ENCODE assay signal across 10 cellular contexts in genomic region chr4:8320386-8320750, GRCh38. TPM values are rescaled to one million over a fixed set of nuclear protein-coding genes. Genes with fewer than 3 reads are reported as not detected.
DNase-seq lines count a peak whose midpoint lies in the region; ATAC-seq and TF ChIP-seq lines count a peak whose summit lies in the region.
"Had no signal": no experiment of that assay in that cellular context is flagged by ENCODE, and none has a peak within 500 bp of the region (broad histone marks: within the 10 kb centered on the region; RNA-seq: fewer than 3 reads in every experiment).

No MANE protein-coding gene starts in this region.

- H3K27me3 ChIP-seq in right cardiac atrium (ENCODE audit: control insufficient read depth, insufficient read depth): no peaks in the 10 kb centered on the region

- ATAC-seq in WTC11: peak; percentile 82
- peak; percentile 6 to 20 for ATAC-seq in right cardiac atrium
- no peak for ATAC-seq in GM18909 (IDR thresholded peaks at IDR 0.05; ENCODE audit: poor library complexity, unreplicated experiment)
- no peak for ATAC-seq in GM21360 (IDR thresholded peaks at IDR 0.05; ENCODE audit: unreplicated experiment)

- H3K27ac Mint-ChIP-seq in WTC11: no peak overlapping the region
- H3K27ac Mint-ChIP-seq: nephron progenitor cell had no signal

- peaks cover 8% of the 10 kb centered on the region for H3K9me3 Mint-ChIP-seq in WTC11

- H3K9me3 ChIP-seq in right cardiac atrium (ENCODE audit: control insufficient read depth, low read length): no peaks in the 10 kb centered on the region

- DNase-seq in WTC11 (ENCODE audit: low spot score) (peak; percentile 56), right cardiac atrium (no peak), cerebellar nuclear complex (lab: John Stamatoyannopoulos, UW) (no peak)
- peak; percentile 20 for DNase-seq in stimulated activated CD8-positive, alpha-beta memory T cell treated with anti-CD3 and anti-CD28 coated beads, Interleukin-4, amount 100 ng/mL, for 48 hours
- DNase-seq: activated CD4-positive, alpha-beta T cell treated with anti-CD3 and anti-CD28 coated beads, Interleukin-2, amount 50 U/mL, for 1 hour; NCI-H1092; nephron progenitor cell had no signal

- H3K4me3 ChIP-seq in GM12875 (ENCODE audit: low read depth, low read length) (no peak overlapping the region), right cardiac atrium (ENCODE audit: low read length) (no peak overlapping the region)

- H3K4me1 Mint-ChIP-seq in WTC11: peaks cover 13% of the 10 kb centered on the region

- 0 out of 2 replicates have a peak, but pooled peaks cover 2% of the 10 kb centered on the region for H3K36me3 Mint-ChIP-seq in WTC11

- WGBS in right cardiac atrium: 69% methylated on average over 2 of the region's 2 CpGs

- POLR2A ChIA-PET in WTC11 (lab: Charles Lee): no interaction called here

- peak overlapping the region; percentile 21 for H3K27ac ChIP-seq in right cardiac atrium (ENCODE audit: low read length)

- TF ChIP-seq CTCF in GM12875 (IDR thresholded peaks at IDR 0.05; ENCODE audit: borderline replicate concordance, insufficient read depth, low read depth, low read length) (peak; percentile 28; the same call in 1 of the 2 replicates), WTC11 (IDR thresholded peaks at IDR 0.05) (peak; percentile 30; the same call in 1 of the 2 replicates)

- H3K4me3 Mint-ChIP-seq in WTC11: no peak overlapping the region
- H3K4me3 Mint-ChIP-seq: nephron progenitor cell had no signal

- intact Hi-C loops in right cardiac atrium (cut with DNase I): loop anchor here in 1 of 4 donors (10.0 kb wide), 1 partner anchor 74 kb away; no protein-coding TSS in a partner anchor

- CTCF ChIA-PET in WTC11 (lab: Charles Lee): interaction anchor here (0.6 to 3.0 kb wide), 43 partner anchors 8 to 287 kb away, joined by 3 to 59 read pairs (median 5); partner anchors contain the start of genes HTRA3 and SH3TC1

- peaks cover 19% of the 10 kb centered on the region for H3K4me1 ChIP-seq in right cardiac atrium (ENCODE audit: control insufficient read depth, insufficient read depth, low read length)

- no peaks in the 10 kb centered on the region; the same call in 1 of the 2 replicates for H3K27me3 Mint-ChIP-seq in WTC11 (ENCODE audit: low read depth)

TF ChIP-seq in WTC11, 78 proteins besides CTCF, POLR2A, EP300 and RAD21:
- no peak for TF ChIP-seq ZNF138 (CRISPR knock-in tag; conservative IDR thresholded peaks at IDR 0.05)
- TF ChIP-seq, protein P1, sequence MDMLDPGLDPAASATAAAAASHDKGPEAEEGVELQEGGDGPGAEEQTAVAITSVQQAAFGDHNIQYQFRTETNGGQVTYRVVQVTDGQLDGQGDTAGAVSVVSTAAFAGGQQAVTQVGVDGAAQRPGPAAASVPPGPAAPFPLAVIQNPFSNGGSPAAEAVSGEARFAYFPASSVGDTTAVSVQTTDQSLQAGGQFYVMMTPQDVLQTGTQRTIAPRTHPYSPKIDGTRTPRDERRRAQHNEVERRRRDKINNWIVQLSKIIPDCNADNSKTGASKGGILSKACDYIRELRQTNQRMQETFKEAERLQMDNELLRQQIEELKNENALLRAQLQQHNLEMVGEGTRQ (CRISPR knock-in tag; IDR thresholded peaks at IDR 0.05): 0 out of 2 replicates have a peak, but pooled peaks have one; percentile 21

RNA-seq across cellular contexts. Expression of gene HTRA3, which starts 50.8 kb away (rescaled TPM):
- total RNA-seq in WTC11 (2021) (2.3 to 5.5 TPM (median 4.8 TPM) in 3 replicates), right cardiac atrium (100 to 1,000 TPM in 2 of 4 donors, 10 to 100 TPM in 2; 52.8 to 133 (median 96.0) TPM)
- polyA plus RNA-seq in right cardiac atrium: 80.6 TPM

Comparison
In these comparisons a context has a peak if more than half of its experiments do, and no peak if none do; other contexts are left out.
1. ATAC-seq: peak in WTC11 (single experiment) and right cardiac atrium (2 of 2); none in GM18909 (single experiment) and GM21360 (single experiment).
2. DNase-seq: peak in WTC11 (single experiment) and stimulated activated CD8-positive, alpha-beta memory T cell treated with anti-CD3 and anti-CD28 coated beads, Interleukin-4, amount 100 ng/mL, for 48 hours (single experiment); none in right cardiac atrium (0 of 3) and cerebellar nuclear complex (0 of 2).